ENCODE assay signal across 14 cellular contexts in genomic region chr14:24965578-24965933, GRCh38.
DNase-seq lines count a peak whose midpoint lies in the region; ATAC-seq and TF ChIP-seq lines count a peak whose summit lies in the region.
"Had no signal": no experiment of that assay in that cellular context is flagged by ENCODE, and none has a peak within 500 bp of the region (broad histone marks: within the 10 kb centered on the region; RNA-seq: fewer than 3 reads in every experiment).

No MANE protein-coding gene starts in this region.

- H3K27me3 ChIP-seq in heart right ventricle (no peaks in the 10 kb centered on the region), right cardiac atrium (ENCODE audit: control insufficient read depth, insufficient read depth) (no peaks in the 10 kb centered on the region), lung (ENCODE audit: control insufficient read depth, insufficient read depth) (no peaks in the 10 kb centered on the region), gastrocnemius medialis (no peaks in the 10 kb centered on the region)
- H3K27me3 ChIP-seq: neural progenitor cell had no signal

- H3K4me1 ChIP-seq in heart right ventricle (peaks cover 5 to 50% (median 36%) of the 10 kb centered on the region in 9 donors), right cardiac atrium (ENCODE audit: control insufficient read depth, insufficient read depth, low read length) (peaks cover 2% of the 10 kb centered on the region), lung (ENCODE audit: control insufficient read depth in 2 of 2, insufficient read depth in 2 of 2, low read length in 2 of 2) (peaks cover 2 to 39% of the 10 kb centered on the region in 2 donors), gastrocnemius medialis (peaks cover 6 to 26% of the 10 kb centered on the region in 2 donors)
- H3K4me1 ChIP-seq: neural progenitor cell had no signal

- H3K27ac ChIP-seq in heart right ventricle (peak overlapping the region in 9 of 10 donors; percentile 20 to 82 (median 68)), right cardiac atrium (ENCODE audit: low read length) (no peak overlapping the region), lung (ENCODE audit: low read depth in 1 of 2, low read length in 1 of 2) (peak overlapping the region; percentile 43 to 80), gastrocnemius medialis (peak overlapping the region; percentile 38 to 66 (median 58))
- H3K27ac ChIP-seq: neural progenitor cell had no signal

- H3K36me3 ChIP-seq in heart right ventricle (no peaks in the 10 kb centered on the region), lung (ENCODE audit: control insufficient read depth in 2 of 2, insufficient read depth in 2 of 2, low read length in 2 of 2) (peaks cover 0 to 1% of the 10 kb centered on the region in 2 donors), gastrocnemius medialis (no peaks in the 10 kb centered on the region)
- H3K36me3 ChIP-seq: neural progenitor cell had no signal

- in situ Hi-C loops in gastrocnemius medialis (cut with MboI; ENCODE audit: low sequenced_read_pairs in 4 of 4): no loop called here
- in situ Hi-C loops in ACHN (cut with HindIII; ENCODE audit: low pct_ligation_motif_present, low pct_unique_long_range_greater_than_20kb, low sequenced_read_pairs): no loop called here

- ATAC-seq in heart right ventricle (peak in 1 of 8 donors; percentile 12), right cardiac atrium (no peak), lung (ENCODE audit: insufficient read depth, low FRiP score) (no peak), gastrocnemius medialis (no peak), GM18519 (IDR thresholded peaks at IDR 0.05; ENCODE audit: low FRiP score, unreplicated experiment) (no peak)

- no peak for TF ChIP-seq POLR2A in gastrocnemius medialis (IDR thresholded peaks at IDR 0.05)

- no peak for DNase-seq in heart right ventricle
- no peak for DNase-seq in right cardiac atrium
- no peak for DNase-seq in lung (ENCODE audit: low spot score)
- no peak for DNase-seq in gastrocnemius medialis
- no peak for DNase-seq in stimulated activated naive CD4-positive, alpha-beta T cell (lab: John Stamatoyannopoulos, UW)
- no peak for DNase-seq in ACHN
- no peak for DNase-seq in germinal center (ENCODE audit: low spot score)
- DNase-seq: activated CD4-positive, alpha-beta T cell treated with anti-CD3 and anti-CD28 coated beads for 4 hours; activated gamma-delta T cell treated with Interleukin-2 at 50 U/mL for 16 hours; DMS79; NCI-H2171; stimulated activated CD4-positive, alpha-beta T cell treated with anti-CD3 and anti-CD28 coated beads, Interleukin-4, amount 100 ng/mL, for 1 hour had no signal

- intact Hi-C loops in heart right ventricle (cut with DNase I): loop anchor here in 5 of 10 donors (5.0 to 10.0 kb wide), 4 partner anchors 37 to 169 kb away; no protein-coding TSS in a partner anchor
- intact Hi-C loops in right cardiac atrium (cut with DNase I): no loop called here
- intact Hi-C loops in gastrocnemius medialis (cut with DNase I; ENCODE audit: low total_unique reads): loop anchor here (5.0 kb wide), 1 partner anchor 82 kb away; no protein-coding TSS in a partner anchor

- WGBS in heart right ventricle, 2 donors: 75 to 84% methylated on average over 1 of the region's 1 CpG
- WGBS in right cardiac atrium: 88% methylated on average over 1 of the region's 1 CpG
- 91 to 100% methylated on average over 1 of the region's 1 CpG for WGBS in lung, 2 donors

- H3K4me3 ChIP-seq in heart right ventricle (peak overlapping the region in 1 of 10 donors; percentile 19), right cardiac atrium (ENCODE audit: low read length) (no peak overlapping the region), lung (no peak overlapping the region), gastrocnemius medialis (no peak overlapping the region)
- H3K4me3 ChIP-seq: neural progenitor cell had no signal

- TF ChIP-seq CTCF in heart right ventricle (IDR thresholded peaks at IDR 0.05): no peak
- TF ChIP-seq CTCF in lung (IDR thresholded peaks at IDR 0.05; ENCODE audit: control extremely low read depth, extremely low read depth): no peak
- TF ChIP-seq CTCF in gastrocnemius medialis (IDR thresholded peaks at IDR 0.05 in 4 of 5, conservative IDR thresholded peaks at IDR 0.05 in 1 of 5): no peak

- H3K9me3 ChIP-seq in heart right ventricle (no peaks in the 10 kb centered on the region), right cardiac atrium (ENCODE audit: control insufficient read depth, low read length) (no peaks in the 10 kb centered on the region), lung (ENCODE audit: control insufficient read depth in 2 of 2, insufficient read depth in 1 of 2, low read length in 1 of 2) (no peaks in the 10 kb centered on the region), gastrocnemius medialis (no peaks in the 10 kb centered on the region)
